36 cellular contexts compared by ENCODE assay signal in the genomic region with DNA sequence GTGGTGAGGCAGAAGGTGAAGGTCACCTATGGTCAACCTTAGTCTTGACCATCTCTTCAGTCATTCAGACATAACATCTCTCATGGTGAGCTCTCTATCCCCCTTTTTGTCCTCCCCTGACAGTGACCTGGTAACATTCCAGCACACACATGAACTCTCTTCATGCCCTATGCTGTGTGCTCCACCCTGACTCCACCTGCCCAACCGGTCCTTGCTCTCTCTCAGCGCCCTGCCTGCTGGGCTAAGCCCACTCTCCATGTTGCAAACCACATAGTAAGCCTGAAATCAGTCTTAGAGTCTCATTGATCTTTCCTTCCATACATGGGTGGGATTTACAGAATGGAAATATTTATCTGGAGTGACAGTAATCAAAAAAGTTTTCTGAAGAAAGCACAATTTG. TPM values are rescaled to one million over a fixed set of nuclear protein-coding genes. Genes with fewer than 3 reads are reported as not detected.
"Had no signal": no experiment of that assay in that cellular context is flagged by ENCODE, and none has a peak within 500 bp of the region (broad histone marks: within the 10 kb centered on the region; RNA-seq: fewer than 3 reads in every experiment).

No MANE protein-coding gene starts in this region.

- H3K4me1 Mint-ChIP-seq: activated B cell treated with CpG ODN at 0.5 μM for 24 hours; activated CD4-positive, alpha-beta T cell treated with anti-CD3 and anti-CD28 coated beads, Interleukin-2, amount 10 ng/mL, durations not matched to agents 24 days and 14 days; activated T-helper 17 cell treated with anti-CD3 and anti-CD28 coated beads, Interleukin-2, amount 50 U/mL, for 72 hours had no signal

- H3K36me3 Mint-ChIP-seq: activated CD4-positive, alpha-beta memory T cell treated with anti-CD3 and anti-CD28 coated beads for 36 hours; activated naive CD4-positive, alpha-beta T cell treated with anti-CD3 and anti-CD28 coated beads, Interleukin-2, amount 50 U/mL, for 72 hours; activated naive CD8-positive, alpha-beta T cell treated with anti-CD3 and anti-CD28 coated beads for 36 hours had no signal

- ATAC-seq: activated CD8-positive, alpha-beta T cell treated with anti-CD3 and anti-CD28 coated beads for 36 hours; activated naive CD4-positive, alpha-beta T cell treated with anti-CD3 and anti-CD28 coated beads, Interleukin-2, amount 50 U/mL, for 72 hours; activated T-cell treated with anti-CD3 and anti-CD28 coated beads, Interleukin-2, amount 50 U/mL, for 4 hours; activated T-cell treated with anti-CD3 and anti-CD28 coated beads, Interleukin-2, amount 50 U/mL, for 72 hours; activated T-helper 17 cell treated with anti-CD3 and anti-CD28 coated beads, Interleukin-2, amount 50 U/mL, for 72 hours; body of pancreas had no signal

- H3K27ac Mint-ChIP-seq: activated B cell treated with CpG ODN at 0.5 μM for 24 hours; activated CD4-positive, alpha-beta memory T cell treated with anti-CD3 and anti-CD28 coated beads for 36 hours; activated CD4-positive, alpha-beta T cell treated with anti-CD3 and anti-CD28 coated beads, Interleukin-2, amount 10 ng/mL, durations not matched to agents 24 days and 14 days; activated CD8-positive, alpha-beta T cell treated with anti-CD3 and anti-CD28 coated beads for 36 hours; activated naive CD4-positive, alpha-beta T cell treated with anti-CD3 and anti-CD28 coated beads for 36 hours; activated naive CD4-positive, alpha-beta T cell treated with anti-CD3 and anti-CD28 coated beads, Interleukin-2, amount 50 U/mL, for 72 hours; activated naive CD8-positive, alpha-beta T cell treated with anti-CD3 and anti-CD28 coated beads for 36 hours; activated T-cell treated with anti-CD3 and anti-CD28 coated beads, Interleukin-2, amount 50 U/mL, for 72 hours; activated T-helper 1 cell treated with anti-CD3 and anti-CD28 coated beads, Interleukin-12 subunit alpha, Interleukin-12 subunit beta, Interleukin-2, Interleukin-4 antibody, amounts not matched to agents 30 ng/mL and 10 ng/mL and 1 ng/mL, durations not matched to agents 14 hours and 24 hours and 36 hours; activated T-helper 17 cell treated with anti-CD3 and anti-CD28 coated beads, Interleukin-2, amount 50 U/mL, for 72 hours; T-helper 1 cell treated with Interleukin-12 subunit alpha and Interleukin-12 subunit beta and Interleukin-4 antibody, amounts not matched to agents 30 μg/mL and 1 μg/mL, for 36 hours; T-helper 2 cell treated with Interferon-gamma antibody and Interleukin-4, amounts not matched to agents 5 μg/mL and 100 μg/mL, for 36 hours had no signal

- H3K27ac ChIP-seq: adrenal gland, body of pancreas, brain microvascular endothelial cell, breast epithelium, VCaP had no signal

- H3K4me3 ChIP-seq: adrenal gland, body of pancreas, breast epithelium had no signal

- H3K4me1 ChIP-seq: adrenal gland, body of pancreas, breast epithelium had no signal

- H3K4me3 Mint-ChIP-seq: activated B cell treated with CpG ODN at 0.5 μM for 24 hours; activated CD4-positive, alpha-beta memory T cell treated with anti-CD3 and anti-CD28 coated beads for 36 hours; activated CD4-positive, alpha-beta T cell treated with anti-CD3 and anti-CD28 coated beads, Interleukin-2, amount 10 ng/mL, durations not matched to agents 24 days and 14 days; activated CD8-positive, alpha-beta T cell treated with anti-CD3 and anti-CD28 coated beads for 36 hours; activated naive CD4-positive, alpha-beta T cell treated with anti-CD3 and anti-CD28 coated beads for 36 hours; activated naive CD8-positive, alpha-beta T cell treated with anti-CD3 and anti-CD28 coated beads for 36 hours; activated T-cell treated with anti-CD3 and anti-CD28 coated beads, Interleukin-2, amount 50 U/mL, for 4 hours; activated T-cell treated with anti-CD3 and anti-CD28 coated beads, Interleukin-2, amount 50 U/mL, for 72 hours; activated T-helper 1 cell treated with anti-CD3 and anti-CD28 coated beads, Interleukin-12 subunit alpha, Interleukin-12 subunit beta, Interleukin-2, Interleukin-4 antibody, amounts not matched to agents 30 ng/mL and 10 ng/mL and 1 ng/mL, durations not matched to agents 14 hours and 24 hours and 36 hours; activated T-helper 17 cell treated with anti-CD3 and anti-CD28 coated beads, Interleukin-2, amount 50 U/mL, for 72 hours; T-helper 1 cell treated with Interleukin-12 subunit alpha and Interleukin-12 subunit beta and Interleukin-4 antibody, amounts not matched to agents 30 μg/mL and 1 μg/mL, for 36 hours; T-helper 2 cell treated with Interferon-gamma antibody and Interleukin-4, amounts not matched to agents 5 μg/mL and 100 μg/mL, for 36 hours had no signal

- H3K36me3 ChIP-seq: adrenal gland, brain microvascular endothelial cell, breast epithelium had no signal

- DNase-seq: activated B cell treated with CpG ODN at 0.5 μM for 24 hours; activated CD4-positive, alpha-beta memory T cell treated with anti-CD3 and anti-CD28 coated beads for 36 hours; activated CD4-positive, alpha-beta T cell treated with anti-CD3 and anti-CD28 coated beads for 4 hours; activated CD4-positive, alpha-beta T cell treated with anti-CD3 and anti-CD28 coated beads, Interleukin-2, amount 10 ng/mL, durations not matched to agents 24 days and 14 days; activated CD4-positive, alpha-beta T cell treated with anti-CD3 and anti-CD28 coated beads, Interleukin-2, amount 50 U/mL, for 1 hour; activated CD4-positive, alpha-beta T cell treated with anti-CD3 and anti-CD28 coated beads, Interleukin-2, amount 50 U/mL, for 4 hours; activated CD4-positive, CD25-positive, alpha-beta regulatory T cell treated with anti-CD3 and anti-CD28 coated beads, Interleukin-2, amount 50 U/mL, for 72 hours; activated CD8-positive, alpha-beta memory T cell treated with anti-CD3 and anti-CD28 coated beads, Interleukin-2, amount 50 U/mL, for 4 hours; activated CD8-positive, alpha-beta T cell treated with anti-CD3 and anti-CD28 coated beads for 36 hours; activated effector memory CD4-positive, alpha-beta T cell treated with anti-CD3 and anti-CD28 coated beads, Interleukin-2, amount 50 U/mL, for 16 hours; activated gamma-delta T cell treated with Interleukin-2 at 50 U/mL for 16 hours; activated naive CD4-positive, alpha-beta T cell; activated naive CD4-positive, alpha-beta T cell treated with anti-CD3 and anti-CD28 coated beads for 36 hours; activated naive CD4-positive, alpha-beta T cell treated with anti-CD3 and anti-CD28 coated beads, Interleukin-2, amount 50 U/mL, for 16 hours; activated naive CD8-positive, alpha-beta T cell treated with anti-CD3 and anti-CD28 coated beads for 36 hours; activated T-cell treated with anti-CD3 and anti-CD28 coated beads for 4 hours; activated T-cell treated with anti-CD3 and anti-CD28 coated beads, Interleukin-2, amount 50 U/mL, for 1 hour; activated T-cell treated with anti-CD3 and anti-CD28 coated beads, Interleukin-2, amount 50 U/mL, for 4 hours; activated T-cell treated with anti-CD3 and anti-CD28 coated beads, Interleukin-2, amount 50 U/mL, for 72 hours; adrenal gland; amniotic stem cell; body of pancreas; brain microvascular endothelial cell; central memory CD4-positive, alpha-beta T cell; T-helper 1 cell; T-helper 2 cell; T-helper 9 cell had no signal

- H3K27me3 Mint-ChIP-seq: activated B cell treated with CpG ODN at 0.5 μM for 24 hours; activated CD4-positive, alpha-beta memory T cell treated with anti-CD3 and anti-CD28 coated beads for 36 hours; activated CD4-positive, alpha-beta T cell treated with anti-CD3 and anti-CD28 coated beads, Interleukin-2, amount 10 ng/mL, durations not matched to agents 24 days and 14 days; activated CD8-positive, alpha-beta T cell treated with anti-CD3 and anti-CD28 coated beads for 36 hours; activated naive CD8-positive, alpha-beta T cell treated with anti-CD3 and anti-CD28 coated beads for 36 hours had no signal

- H3K9me3 Mint-ChIP-seq: activated B cell treated with CpG ODN at 0.5 μM for 24 hours; activated CD4-positive, alpha-beta memory T cell treated with anti-CD3 and anti-CD28 coated beads for 36 hours; activated CD4-positive, alpha-beta T cell treated with anti-CD3 and anti-CD28 coated beads, Interleukin-2, amount 10 ng/mL, durations not matched to agents 24 days and 14 days; activated CD8-positive, alpha-beta T cell treated with anti-CD3 and anti-CD28 coated beads for 36 hours; activated naive CD4-positive, alpha-beta T cell treated with anti-CD3 and anti-CD28 coated beads for 36 hours; activated naive CD8-positive, alpha-beta T cell treated with anti-CD3 and anti-CD28 coated beads for 36 hours; activated T-cell treated with anti-CD3 and anti-CD28 coated beads, Interleukin-2, amount 50 U/mL, for 4 hours; activated T-helper 1 cell treated with anti-CD3 and anti-CD28 coated beads, Interleukin-12 subunit alpha, Interleukin-12 subunit beta, Interleukin-2, Interleukin-4 antibody, amounts not matched to agents 30 ng/mL and 10 ng/mL and 1 ng/mL, durations not matched to agents 14 hours and 24 hours and 36 hours; activated T-helper 17 cell treated with anti-CD3 and anti-CD28 coated beads, Interleukin-2, amount 50 U/mL, for 72 hours; T-helper 1 cell treated with Interleukin-12 subunit alpha and Interleukin-12 subunit beta and Interleukin-4 antibody, amounts not matched to agents 30 μg/mL and 1 μg/mL, for 36 hours; T-helper 2 cell treated with Interferon-gamma antibody and Interleukin-4, amounts not matched to agents 5 μg/mL and 100 μg/mL, for 36 hours had no signal

- H3K27me3 ChIP-seq: adrenal gland, body of pancreas, brain microvascular endothelial cell, breast epithelium had no signal

- H3K9me3 ChIP-seq: adrenal gland, body of pancreas, breast epithelium had no signal

RNA-seq across cellular contexts. Expression of gene MARCO, which starts 52.8 kb away (rescaled TPM):
- total RNA-seq: activated B cell treated with CpG ODN at 0.5 μM for 24 hours; activated CD4-positive, alpha-beta memory T cell treated with anti-CD3 and anti-CD28 coated beads for 36 hours; activated CD4-positive, alpha-beta T cell treated with anti-CD3 and anti-CD28 coated beads, Interleukin-2, amount 10 ng/mL, durations not matched to agents 24 days and 14 days; activated CD8-positive, alpha-beta memory T cell treated with anti-CD3 and anti-CD28 coated beads for 36 hours; activated CD8-positive, alpha-beta T cell treated with anti-CD3 and anti-CD28 coated beads for 36 hours; activated naive CD4-positive, alpha-beta T cell treated with anti-CD3 and anti-CD28 coated beads for 36 hours; activated naive CD4-positive, alpha-beta T cell treated with anti-CD3 and anti-CD28 coated beads, Interleukin-2, amount 50 U/mL, for 72 hours; activated naive CD8-positive, alpha-beta T cell treated with anti-CD3 and anti-CD28 coated beads for 36 hours; activated T-cell treated with anti-CD3 and anti-CD28 coated beads, Interleukin-2, amount 50 U/mL, for 72 hours; activated T-helper 1 cell treated with anti-CD3 and anti-CD28 coated beads, Interleukin-12 subunit alpha, Interleukin-12 subunit beta, Interleukin-2, Interleukin-4 antibody, amounts not matched to agents 30 ng/mL and 10 ng/mL and 1 ng/mL, durations not matched to agents 14 hours and 24 hours and 36 hours; activated T-helper 17 cell treated with anti-CD3 and anti-CD28 coated beads, Interleukin-2, amount 50 U/mL, for 72 hours; astrocyte had no signal
